16 cellular contexts compared by ENCODE assay signal in the genomic region with DNA sequence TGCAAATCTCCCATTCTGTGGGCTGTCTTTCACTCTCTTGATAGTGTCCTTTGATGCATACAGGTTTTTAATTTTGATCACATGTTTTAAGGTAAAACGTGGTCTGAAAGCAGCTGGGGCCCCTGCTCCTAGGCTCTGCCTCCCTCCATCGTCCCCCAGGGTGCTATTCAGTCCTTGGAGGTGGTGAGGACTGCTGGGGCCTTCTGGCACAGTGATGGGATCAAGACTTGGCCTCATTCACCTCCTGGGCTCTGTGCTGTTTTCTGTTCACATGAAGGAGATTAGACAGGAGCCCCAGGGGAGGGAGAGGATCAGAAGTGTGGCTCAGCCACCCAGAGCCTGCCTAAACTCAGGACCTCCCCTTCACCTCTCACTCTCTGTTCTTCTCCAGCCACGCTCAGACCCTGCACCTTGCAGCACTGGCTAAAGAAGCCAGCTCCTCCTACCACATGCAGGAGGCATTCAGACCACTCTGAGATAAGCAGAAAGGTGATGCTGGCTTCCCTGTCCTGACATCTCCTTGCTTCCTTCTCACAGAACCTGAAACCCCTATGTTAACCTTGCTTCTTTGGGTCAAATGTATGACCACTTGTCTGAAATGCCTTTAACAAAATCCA. TPM values are rescaled to one million over a fixed set of nuclear protein-coding genes. Genes with fewer than 3 reads are reported as not detected.
A peak's percentile ranks its signal among the peaks of the same experiment; 100 is the strongest.
DNase-seq lines count a peak whose midpoint lies in the region; TF ChIP-seq lines count a peak whose summit lies in the region.
"Had no signal": no experiment of that assay in that cellular context is flagged by ENCODE, and none has a peak within 500 bp of the region (broad histone marks: within the 10 kb centered on the region; RNA-seq: fewer than 3 reads in every experiment).

No MANE protein-coding gene starts in this region.

- H2AFZ ChIP-seq in SK-N-SH (ENCODE audit: low read depth), result no peak overlapping the region

- CTCF ChIA-PET in HEK293 (lab: Yijun Ruan, JAX), result interaction anchor here (0.6 to 0.9 kb wide), 2 partner anchors 11 to 119 kb away, joined by 3 read pairs; no protein-coding TSS in a partner anchor
- CTCF ChIA-PET in SK-N-SH (lab: Yijun Ruan, JAX), result no interaction called here

- H3K36me3 ChIP-seq in HEK293 (ENCODE audit: control insufficient read depth in 2 of 2, insufficient read depth in 1 of 2, low read length in 2 of 2) (no peaks in the 10 kb centered on the region; a peak in 1 of 3 replicates), SK-N-SH (replicated peaks in 1 of 2; ENCODE audit: control insufficient read depth in 1 of 2, insufficient read depth in 2 of 2, low read length in 1 of 2) (no peaks in the 10 kb centered on the region), iPS DF 6.9 (ENCODE audit: control insufficient read depth, insufficient read depth, low read length) (no peaks in the 10 kb centered on the region)
- H3K36me3 ChIP-seq: Peyer's patch had no signal

- H3K4me1 Mint-ChIP-seq in nephron progenitor cell, result peaks cover 17% of the 10 kb centered on the region

- no peak overlapping the region for H3K4me3 ChIP-seq in HEK293 (ENCODE audit: low read depth, low read length)
- H3K4me3 ChIP-seq in SK-N-SH (ENCODE audit: low read depth in 2 of 2, low read length in 1 of 2), result no peak overlapping the region
- H3K4me3 ChIP-seq in iPS DF 6.9 (ENCODE audit: low read length), result no peak overlapping the region; the same call in 1 of the 2 replicates
- H3K4me3 ChIP-seq: GM12878, Peyer's patch had no signal

- 87% methylated on average over 3 of the region's 3 CpGs for WGBS in SK-N-SH (ENCODE audit: low lambda C conversion rate)
- WGBS in iPS DF 6.9 (ENCODE audit: insufficient coverage, insufficient read length), result no CpG with 5 or more reads among the region's 3 CpGs

- H3K9ac ChIP-seq in SK-N-SH, result no peak overlapping the region
- H3K9ac ChIP-seq: KMS-11 had no signal

- H4K20me1 ChIP-seq in SK-N-SH (ENCODE audit: insufficient read depth), result no peaks in the 10 kb centered on the region

- no peaks in the 10 kb centered on the region for H3K9me3 Mint-ChIP-seq in nephron progenitor cell

- no peaks in the 10 kb centered on the region for H3K9me2 ChIP-seq in SK-N-SH

- H3F3A ChIP-seq in SK-N-SH (replicated peaks; ENCODE audit: insufficient read depth), result peaks cover 6% of the 10 kb centered on the region

- no peak overlapping the region for H3K4me3 Mint-ChIP-seq in nephron progenitor cell

- H3K27me3 Mint-ChIP-seq in nephron progenitor cell (ENCODE audit: low read depth, poor library complexity), result no peaks in the 10 kb centered on the region

- H3K27ac ChIP-seq in HEK293 (ENCODE audit: extremely low read depth, low read depth, low read length) (no peak overlapping the region), SK-N-SH (ENCODE audit: low read depth in 2 of 2, low read length in 1 of 2) (no peak overlapping the region), iPS DF 6.9 (ENCODE audit: low read length) (peak overlapping the region; percentile 69)
- H3K27ac ChIP-seq: KMS-11, Peyer's patch had no signal

- no peak for TF ChIP-seq CTCF in HEK293 (tag by site-specific recombination; IDR thresholded peaks at IDR 0.05)
- no peak for TF ChIP-seq CTCF in SK-N-SH (IDR thresholded peaks at IDR 0.05)
- no peak for TF ChIP-seq CTCF in nephron progenitor cell (IDR thresholded peaks at IDR 0.05)

- H3K4me2 ChIP-seq in SK-N-SH, result no peak overlapping the region
- H3K4me2 ChIP-seq: KMS-11 had no signal

- H3K4me1 ChIP-seq in HEK293 (ENCODE audit: control insufficient read depth, insufficient read depth, low read length) (0 out of 2 replicates have a peak, but pooled peaks cover 8% of the 10 kb centered on the region), SK-N-SH (ENCODE audit: control insufficient read depth in 1 of 2, insufficient read depth in 2 of 2, low read depth in 1 of 2, low read length in 1 of 2) (peaks cover 0 to 6% of the 10 kb centered on the region in 2 experiments; a peak in 1 of 4 replicates), iPS DF 6.9 (ENCODE audit: control insufficient read depth, insufficient read depth, low read length) (peaks cover 7% of the 10 kb centered on the region)
- H3K4me1 ChIP-seq: Peyer's patch had no signal

- POLR2A ChIA-PET in HEK293 (lab: Yijun Ruan, JAX), result no interaction called here
- POLR2A ChIA-PET in SK-N-SH (lab: Yijun Ruan, JAX), result no interaction called here

- no peak for TF ChIP-seq RAD21 in SK-N-SH (IDR thresholded peaks at IDR 0.05; ENCODE audit: low read length)

- DNase-seq in SK-N-SH (no peak), iPS DF 6.9 (ENCODE audit: low read depth, low spot score) (no peak), nephron progenitor cell (no peak), MV-4-11 (lab: John Stamatoyannopoulos, UW) (no peak), hippocampal formation (lab: John Stamatoyannopoulos, UW) (no peak)
- DNase-seq in activated naive CD4-positive, alpha-beta T cell (lab: John Stamatoyannopoulos, UW), result no peak
- DNase-seq: AML-193, NCI-H1105 treated with DMSO at 0.1 percent for 48 hours, NCI-H187 treated with DMSO at 0.1 percent for 48 hours, NCI-H446, NCI-H748 treated with DMSO at 0.1 percent for 48 hours, Peyer's patch, Right ventricle myocardium superior had no signal

- H3K9me3 ChIP-seq in HEK293 (ENCODE audit: control insufficient read depth, insufficient read depth, low read depth, low read length) (no peaks in the 10 kb centered on the region), SK-N-SH (no peaks in the 10 kb centered on the region), iPS DF 6.9 (ENCODE audit: control insufficient read depth, insufficient read depth, low read length) (no peaks in the 10 kb centered on the region; the same call in 1 of the 2 replicates)
- H3K9me3 ChIP-seq: Peyer's patch had no signal

- H3K36me3 Mint-ChIP-seq in nephron progenitor cell (ENCODE audit: low read depth), result no peaks in the 10 kb centered on the region

- TF ChIP-seq EP300 in SK-N-SH (IDR thresholded peaks at IDR 0.05; ENCODE audit: borderline replicate concordance in 1 of 2, low read depth in 1 of 2, low read length in 1 of 2), result no peak

- H3K27me3 ChIP-seq in SK-N-SH (ENCODE audit: insufficient read depth), result no peaks in the 10 kb centered on the region
- no peaks in the 10 kb centered on the region for H3K27me3 ChIP-seq in iPS DF 6.9 (ENCODE audit: control insufficient read depth, insufficient read depth, low read length)
- H3K27me3 ChIP-seq: Peyer's patch had no signal

- peak overlapping the region; percentile 78 for H3K27ac Mint-ChIP-seq in nephron progenitor cell

- no peaks in the 10 kb centered on the region for H3K79me2 ChIP-seq in SK-N-SH (ENCODE audit: insufficient read depth)

TF ChIP-seq in HEK293, 187 proteins besides CTCF, POLR2A, EP300 and RAD21:
- TF ChIP-seq IKZF3 (tag by site-specific recombination; IDR thresholded peaks at IDR 0.05) (no peak), ZNF473 (tag by site-specific recombination; IDR thresholded peaks at IDR 0.05) (no peak), GLIS1 (tag by site-specific recombination; IDR thresholded peaks at IDR 0.05) (peak; percentile 77), ZBTB17 (tag by site-specific recombination; IDR thresholded peaks at IDR 0.05) (no peak)
- TF ChIP-seq, protein P1, sequence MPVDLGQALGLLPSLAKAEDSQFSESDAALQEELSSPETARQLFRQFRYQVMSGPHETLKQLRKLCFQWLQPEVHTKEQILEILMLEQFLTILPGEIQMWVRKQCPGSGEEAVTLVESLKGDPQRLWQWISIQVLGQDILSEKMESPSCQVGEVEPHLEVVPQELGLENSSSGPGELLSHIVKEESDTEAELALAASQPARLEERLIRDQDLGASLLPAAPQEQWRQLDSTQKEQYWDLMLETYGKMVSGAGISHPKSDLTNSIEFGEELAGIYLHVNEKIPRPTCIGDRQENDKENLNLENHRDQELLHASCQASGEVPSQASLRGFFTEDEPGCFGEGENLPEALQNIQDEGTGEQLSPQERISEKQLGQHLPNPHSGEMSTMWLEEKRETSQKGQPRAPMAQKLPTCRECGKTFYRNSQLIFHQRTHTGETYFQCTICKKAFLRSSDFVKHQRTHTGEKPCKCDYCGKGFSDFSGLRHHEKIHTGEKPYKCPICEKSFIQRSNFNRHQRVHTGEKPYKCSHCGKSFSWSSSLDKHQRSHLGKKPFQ (tag by site-specific recombination; IDR thresholded peaks at IDR 0.05), result no peak

TF ChIP-seq in SK-N-SH, 30 proteins besides CTCF, POLR2A, EP300 and RAD21:
- no peak for TF ChIP-seq TAF1 (IDR thresholded peaks at IDR 0.05; ENCODE audit: borderline replicate concordance, low read depth, low read length)
- TF ChIP-seq TCF12 (IDR thresholded peaks at IDR 0.05), result peak; percentile 26; the same call in 1 of the 2 replicates
- TF ChIP-seq, protein P2, sequence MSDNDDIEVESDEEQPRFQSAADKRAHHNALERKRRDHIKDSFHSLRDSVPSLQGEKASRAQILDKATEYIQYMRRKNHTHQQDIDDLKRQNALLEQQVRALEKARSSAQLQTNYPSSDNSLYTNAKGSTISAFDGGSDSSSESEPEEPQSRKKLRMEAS (IDR thresholded peaks at IDR 0.05; ENCODE audit: low read depth), result no peak

RNA-seq across cellular contexts. Expression of gene PAQR5, which starts 43.9 kb away (rescaled TPM):
- 3.9 and 4.3 TPM in 2 replicates for polyA plus RNA-seq in SK-N-SH (2012; rRNA removed)
- polyA plus RNA-seq in SK-N-SH (2012; cell fraction: cytosol; rRNA removed), result 2.5 and 4.6 TPM in 2 replicates
- 2.5 and 3.8 TPM in 2 replicates for polyA plus RNA-seq in SK-N-SH (2012; cell fraction: nucleus; rRNA removed)
